In the genomic region with DNA sequence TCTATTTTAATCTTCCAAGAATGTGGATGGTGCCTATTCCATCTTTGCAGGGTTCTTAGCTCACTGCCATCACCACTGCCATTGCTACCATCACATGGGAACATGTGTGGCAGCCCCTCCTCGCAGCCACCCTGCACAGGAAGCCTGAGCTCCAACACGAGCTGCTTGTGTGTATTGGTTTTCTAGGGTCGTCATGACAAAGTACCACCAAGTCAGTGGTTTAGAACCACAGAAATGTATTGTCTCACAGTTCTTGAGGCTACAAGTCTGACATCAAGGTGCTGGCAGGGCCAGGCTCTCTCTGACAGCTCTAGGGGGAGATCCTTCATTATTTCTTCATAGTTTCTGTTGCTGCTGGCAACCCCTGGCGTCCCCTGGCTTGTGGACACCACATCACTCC, we compare ENCODE assay signal across 34 cellular contexts. TPM values are rescaled to one million over a fixed set of nuclear protein-coding genes. Genes with fewer than 3 reads are reported as not detected.
DNase-seq lines count a peak whose midpoint lies in the region; ATAC-seq, FAIRE-seq and TF ChIP-seq lines count a peak whose summit lies in the region.
"Had no signal": no experiment of that assay in that cellular context is flagged by ENCODE, and none has a peak within 500 bp of the region (broad histone marks: within the 10 kb centered on the region; RNA-seq: fewer than 3 reads in every experiment).

No MANE protein-coding gene starts in this region.

- peak; percentile 44 for DNase-seq in activated CD8-positive, alpha-beta memory T cell treated with anti-CD3 and anti-CD28 coated beads, Interleukin-2, amount 10 ng/mL, durations not matched to agents 7 days and 5 days
- no peak for DNase-seq in activated CD8-positive, alpha-beta memory T cell treated with anti-CD3 and anti-CD28 coated beads, Interleukin-2, amount 50 U/mL, for 48 hours
- DNase-seq in RCC 7860 (ENCODE audit: low spot score) (peak; percentile 10), H1 (ENCODE audit: low read depth in 1 of 2, low spot score in 2 of 2) (no peak), renal cortical epithelial cell (ENCODE audit: low read depth) (peak; percentile 71), NCI-H1436 treated with DMSO at 0.1 percent for 48 hours (lab: John Stamatoyannopoulos, UW) (no peak)
- no peak for DNase-seq in activated CD4-positive, alpha-beta T cell treated with anti-CD3 and anti-CD28 coated beads, Interleukin-2, amount 50 U/mL, for 4 hours
- DNase-seq: activated CD4-positive, alpha-beta T cell treated with anti-CD3 and anti-CD28 coated beads, Interleukin-2, amount 10 ng/mL, durations not matched to agents 24 days and 14 days; activated naive CD4-positive, alpha-beta T cell treated with Interleukin-2 at 50 U/mL for 16 hours; amniotic stem cell; CD4-positive, CD25-positive, alpha-beta regulatory T cell; effector CD8-positive, alpha-beta T cell; erythroblast; heart right ventricle; IMR-90; lower lobe of right lung; NCI-H1048; NCI-H1930; NCI-H524 treated with DMSO at 0.1 percent for 48 hours; nephron progenitor cell; right lobe of liver; SHP77 treated with DMSO at 0.1 percent for 48 hours; stimulated activated CD4-positive, alpha-beta T cell treated with anti-CD3 and anti-CD28 coated beads, Interleukin-2, amount 100 ng/mL, for 48 hours; T-helper 9 cell; testis; WERI-Rb-1 had no signal

- H3K18ac ChIP-seq in H1 (ENCODE audit: extremely low read depth, low read length), result no peak overlapping the region

- H3K9me3 ChIP-seq in H1 (ENCODE audit: insufficient read depth in 2 of 2, low read depth in 1 of 2, low read length in 1 of 2), result no peaks in the 10 kb centered on the region
- H3K9me3 ChIP-seq: HAP-1, heart right ventricle, lower lobe of right lung, right lobe of liver, testis, vagina had no signal

- H4K20me1 ChIP-seq in H1 (replicated peaks in 1 of 2; ENCODE audit: control insufficient read depth in 1 of 2, insufficient read depth in 2 of 2, low read length in 2 of 2), result no peaks in the 10 kb centered on the region

- no peaks in the 10 kb centered on the region for H3K36me3 ChIP-seq in H1 (ENCODE audit: control insufficient read depth in 2 of 4, insufficient read depth in 4 of 4, low read length in 3 of 4)
- H3K36me3 ChIP-seq: HAP-1, heart right ventricle, lower lobe of right lung, vagina, WERI-Rb-1 had no signal

- no peaks in the 10 kb centered on the region for H3K23me2 ChIP-seq in H1 (ENCODE audit: low read depth, low read length)

- TF ChIP-seq CTCF in H1 (IDR thresholded peaks at IDR 0.05; ENCODE audit: control extremely low read depth in 1 of 3, insufficient read depth in 1 of 3, low read depth in 1 of 3, low read length in 3 of 3), result no peak

- H3K56ac ChIP-seq in H1 (replicated peaks; ENCODE audit: insufficient read length, low read depth, low read length), result no peak overlapping the region

- H2AK5ac ChIP-seq in H1 (ENCODE audit: low read depth, low read length), result no peak overlapping the region

- no peak overlapping the region for H2BK120ac ChIP-seq in H1 (replicated peaks; ENCODE audit: low read depth, low read length)

- no peak overlapping the region for H3K27ac Mint-ChIP-seq in activated CD8-positive, alpha-beta memory T cell treated with anti-CD3 and anti-CD28 coated beads, Interleukin-2, amount 10 ng/mL, durations not matched to agents 7 days and 5 days
- H3K27ac Mint-ChIP-seq: activated CD4-positive, alpha-beta T cell treated with anti-CD3 and anti-CD28 coated beads, Interleukin-2, amount 10 ng/mL, durations not matched to agents 24 days and 14 days; CD4-positive, CD25-positive, alpha-beta regulatory T cell; nephron progenitor cell; stimulated activated memory B cell treated with anti-CD40 and anti-IgM and Interleukin-4, amounts not matched to agents 10 μg/mL and 1 μg/mL and 100 μg/mL, for 72 hours had no signal

- 78% methylated on average over 4 of the region's 4 CpGs; no CpG with 5 or more reads in 1 of the 2 experiments for WGBS in H1 (ENCODE audit: extremely low coverage in 1 of 2, insufficient coverage in 1 of 2, insufficient read length in 1 of 2, insufficient replicate concordance in 2 of 2, low coverage in 1 of 2, low lambda C conversion rate in 2 of 2, missing lambda C conversion rate in 1 of 2), 2 experiments

- peaks cover 10% of the 10 kb centered on the region for H3K4me1 Mint-ChIP-seq in activated CD8-positive, alpha-beta memory T cell treated with anti-CD3 and anti-CD28 coated beads, Interleukin-2, amount 10 ng/mL, durations not matched to agents 7 days and 5 days
- H3K4me1 Mint-ChIP-seq: activated CD4-positive, alpha-beta T cell treated with anti-CD3 and anti-CD28 coated beads, Interleukin-2, amount 10 ng/mL, durations not matched to agents 24 days and 14 days had no signal

- no peaks in the 10 kb centered on the region for H3K27me3 Mint-ChIP-seq in activated CD8-positive, alpha-beta memory T cell treated with anti-CD3 and anti-CD28 coated beads, Interleukin-2, amount 10 ng/mL, durations not matched to agents 7 days and 5 days
- H3K27me3 Mint-ChIP-seq: activated CD4-positive, alpha-beta T cell treated with anti-CD3 and anti-CD28 coated beads, Interleukin-2, amount 10 ng/mL, durations not matched to agents 24 days and 14 days; stimulated activated memory B cell treated with anti-CD40 and anti-IgM and Interleukin-4, amounts not matched to agents 10 μg/mL and 1 μg/mL and 100 μg/mL, for 72 hours had no signal

- no peak for TF ChIP-seq POLR2A in H1 (IDR thresholded peaks at IDR 0.05; ENCODE audit: control extremely low read depth in 1 of 2, low read depth in 2 of 2, low read length in 2 of 2)

- no peak overlapping the region for H4K8ac ChIP-seq in H1 (ENCODE audit: extremely low read depth, insufficient read depth, low read length)

- no peak for TF ChIP-seq RAD21 in H1 (IDR thresholded peaks at IDR 0.05 in 1 of 2, conservative IDR thresholded peaks at IDR 0.05 in 1 of 2; ENCODE audit: low read depth in 2 of 2, low read length in 2 of 2)

- no peak overlapping the region for H3K14ac ChIP-seq in H1 (ENCODE audit: insufficient read length)

- CTCF ChIA-PET in activated CD8-positive, alpha-beta memory T cell treated with anti-CD3 and anti-CD28 coated beads, Interleukin-2, amount 10 ng/mL, durations not matched to agents 7 days and 5 days (lab: Charles Lee), result no interaction called here
- CTCF ChIA-PET in H1 (lab: Charles Lee; ENCODE audit: partially characterized antibody), result no interaction called here

- no peaks in the 10 kb centered on the region for H3K79me1 ChIP-seq in H1 (ENCODE audit: low read depth, low read length)

- no peaks in the 10 kb centered on the region; a peak in 1 of 7 replicates for H3K4me1 ChIP-seq in H1 (replicated peaks in 1 of 4; ENCODE audit: control insufficient read depth in 3 of 4, insufficient read depth in 4 of 4, low read length in 3 of 4)
- H3K4me1 ChIP-seq: HAP-1, lower lobe of right lung, testis had no signal

- no peak overlapping the region for H2BK20ac ChIP-seq in H1 (ENCODE audit: low read length)

- H3K9me3 Mint-ChIP-seq in activated CD8-positive, alpha-beta memory T cell treated with anti-CD3 and anti-CD28 coated beads, Interleukin-2, amount 10 ng/mL, durations not matched to agents 7 days and 5 days (ENCODE audit: low read depth), result no peaks in the 10 kb centered on the region
- H3K9me3 Mint-ChIP-seq: activated CD4-positive, alpha-beta T cell treated with anti-CD3 and anti-CD28 coated beads, Interleukin-2, amount 10 ng/mL, durations not matched to agents 24 days and 14 days; nephron progenitor cell; stimulated activated memory B cell treated with anti-CD40 and anti-IgM and Interleukin-4, amounts not matched to agents 10 μg/mL and 1 μg/mL and 100 μg/mL, for 72 hours had no signal

- no peak overlapping the region for H2BK15ac ChIP-seq in H1 (ENCODE audit: low read length)

- no peak overlapping the region for H2AFZ ChIP-seq in H1 (ENCODE audit: low read length)

- no peak overlapping the region for H4K5ac ChIP-seq in H1 (ENCODE audit: insufficient read length, low read depth, low read length)

- no peak overlapping the region for H3K4me3 Mint-ChIP-seq in activated CD8-positive, alpha-beta memory T cell treated with anti-CD3 and anti-CD28 coated beads, Interleukin-2, amount 10 ng/mL, durations not matched to agents 7 days and 5 days
- H3K4me3 Mint-ChIP-seq: activated CD4-positive, alpha-beta T cell treated with anti-CD3 and anti-CD28 coated beads, Interleukin-2, amount 10 ng/mL, durations not matched to agents 24 days and 14 days; CD4-positive, CD25-positive, alpha-beta regulatory T cell; nephron progenitor cell; stimulated activated memory B cell treated with anti-CD40 and anti-IgM and Interleukin-4, amounts not matched to agents 10 μg/mL and 1 μg/mL and 100 μg/mL, for 72 hours had no signal

- H3K4ac ChIP-seq in H1 (replicated peaks; ENCODE audit: insufficient read length, low read depth, low read length), result no peak overlapping the region

- peak overlapping the region; percentile 31; the same call in 1 of the 2 replicates for H2BK12ac ChIP-seq in H1 (ENCODE audit: low read depth, low read length)

- POLR2A ChIA-PET in H1 (lab: Charles Lee; ENCODE audit: partially characterized antibody), result no interaction called here

- no peak for TF ChIP-seq EP300 in H1 (IDR thresholded peaks at IDR 0.05; ENCODE audit: borderline replicate concordance in 1 of 2, low read depth in 2 of 2, low read length in 2 of 2)

- H3K79me2 ChIP-seq in H1 (ENCODE audit: control insufficient read depth in 1 of 2, insufficient read depth in 2 of 2, low read length in 2 of 2), result no peaks in the 10 kb centered on the region

- peak; percentile 67 for ATAC-seq in activated CD8-positive, alpha-beta memory T cell treated with anti-CD3 and anti-CD28 coated beads, Interleukin-2, amount 10 ng/mL, durations not matched to agents 7 days and 5 days
- ATAC-seq in GM21390 (IDR thresholded peaks at IDR 0.05; ENCODE audit: unreplicated experiment), result no peak
- ATAC-seq: heart right ventricle; lower lobe of right lung; stimulated activated memory B cell treated with anti-CD40 and anti-IgM and Interleukin-4, amounts not matched to agents 10 μg/mL and 1 μg/mL and 100 μg/mL, for 72 hours had no signal

- H3K4me2 ChIP-seq in H1 (ENCODE audit: insufficient read depth in 1 of 2, low read depth in 2 of 2, low read length in 2 of 2), result no peak overlapping the region

- H3K27ac ChIP-seq in H1 (ENCODE audit: low read depth, low read length), result no peak overlapping the region
- H3K27ac ChIP-seq: 22Rv1, heart right ventricle, lower lobe of right lung, right lobe of liver, testis, vagina, WERI-Rb-1 had no signal

- FAIRE-seq in RCC 7860 (lab: Jason Lieb, UNC) (no peak), H1 (lab: Jason Lieb, UNC) (no peak)
- FAIRE-seq: colon, G401.6 had no signal

- H3K36me3 Mint-ChIP-seq in activated CD8-positive, alpha-beta memory T cell treated with anti-CD3 and anti-CD28 coated beads, Interleukin-2, amount 10 ng/mL, durations not matched to agents 7 days and 5 days, result no peaks in the 10 kb centered on the region
- H3K36me3 Mint-ChIP-seq: CD4-positive, CD25-positive, alpha-beta regulatory T cell; stimulated activated memory B cell treated with anti-CD40 and anti-IgM and Interleukin-4, amounts not matched to agents 10 μg/mL and 1 μg/mL and 100 μg/mL, for 72 hours had no signal

- H3K23ac ChIP-seq in H1 (ENCODE audit: insufficient read length), result no peak overlapping the region

- H3K9ac ChIP-seq in H1 (replicated peaks in 1 of 4; ENCODE audit: extremely low read depth in 1 of 4, low read depth in 3 of 4, low read length in 3 of 4), result no peak overlapping the region

- H2BK5ac ChIP-seq in H1 (ENCODE audit: low read depth, low read length), result no peak overlapping the region

- H4K91ac ChIP-seq in H1 (replicated peaks; ENCODE audit: insufficient read length, low read length), result no peak overlapping the region

- no peak overlapping the region for H3K4me3 ChIP-seq in H1 (ENCODE audit: extremely low read depth in 1 of 4, insufficient read depth in 2 of 4, low read depth in 3 of 4, low read length in 4 of 4)
- H3K4me3 ChIP-seq: HAP-1, heart right ventricle, lower lobe of right lung, right lobe of liver, testis, vagina had no signal

- H3K27me3 ChIP-seq in H1 (replicated peaks in 1 of 4; ENCODE audit: control insufficient read depth in 3 of 4, extremely low read depth in 1 of 4, insufficient read depth in 3 of 4, low read length in 3 of 4), result no peaks in the 10 kb centered on the region
- H3K27me3 ChIP-seq: heart right ventricle, right lobe of liver, testis, vagina had no signal

RNA-seq across cellular contexts. Expression of a gene that starts 10.3 kb away (rescaled TPM):
- under 1 TPM in 1 of 2 experiments, not detected in 1; 0.88 TPM for total RNA-seq in activated CD8-positive, alpha-beta memory T cell treated with anti-CD3 and anti-CD28 coated beads, Interleukin-2, amount 10 ng/mL, durations not matched to agents 7 days and 5 days
- not detected in 2 replicates for total RNA-seq in H1 (2021; fragmentation: NEBNext Ultra II Directional; extraction: Animal tissue kit (Norgen Biotek cat#: 25700))
- 0.06 TPM in 1 of 2 replicates, not detected in the other for polyA plus RNA-seq in H1 (2011; rRNA removed)
- 0.13 TPM for polyA plus RNA-seq in H1 (2011; cell fraction: cytosol; rRNA removed)
- polyA plus RNA-seq in H1 (2011; cell fraction: nucleus; rRNA removed), result not detected
- polyA plus RNA-seq in H1 (2012, experiment 1 of 2), result not detected in 4 replicates
- polyA plus RNA-seq in H1 (2012, experiment 2 of 2), result not detected
- 0.08 TPM for polyA plus RNA-seq in H1 (2013, experiment 1 of 2)
- 0.02 TPM for polyA plus RNA-seq in H1 (2013, experiment 2 of 2)
- polyA minus RNA-seq in H1 (2011; rRNA and poly(A)+ RNA removed), result not detected in 2 replicates
- not detected for polyA minus RNA-seq in H1 (2011; cell fraction: cytosol; rRNA and poly(A)+ RNA removed)
- not detected for polyA minus RNA-seq in H1 (2011; cell fraction: nucleus; rRNA and poly(A)+ RNA removed)
- 0.89 and 23.4 TPM in 2 replicates for total RNA-seq in renal cortical epithelial cell
- total RNA-seq: fibroblast of villous mesenchyme, IMR-90 had no signal
- polyA plus RNA-seq: IMR-90 had no signal

Comparison
In these comparisons a context has a peak if more than half of its experiments do, and no peak if none do; other contexts are left out.
1. DNase-seq: peak in activated CD8-positive, alpha-beta memory T cell treated with anti-CD3 and anti-CD28 coated beads, Interleukin-2, amount 10 ng/mL, durations not matched to agents 7 days and 5 days (single experiment), RCC 7860 (single experiment) and renal cortical epithelial cell (single experiment); none in activated CD8-positive, alpha-beta memory T cell treated with anti-CD3 and anti-CD28 coated beads, Interleukin-2, amount 50 U/mL, for 48 hours (single experiment), H1 (0 of 2), NCI-H1436 treated with DMSO at 0.1 percent for 48 hours (single experiment) and activated CD4-positive, alpha-beta T cell treated with anti-CD3 and anti-CD28 coated beads, Interleukin-2, amount 50 U/mL, for 4 hours (0 of 2).